In the genomic region with DNA sequence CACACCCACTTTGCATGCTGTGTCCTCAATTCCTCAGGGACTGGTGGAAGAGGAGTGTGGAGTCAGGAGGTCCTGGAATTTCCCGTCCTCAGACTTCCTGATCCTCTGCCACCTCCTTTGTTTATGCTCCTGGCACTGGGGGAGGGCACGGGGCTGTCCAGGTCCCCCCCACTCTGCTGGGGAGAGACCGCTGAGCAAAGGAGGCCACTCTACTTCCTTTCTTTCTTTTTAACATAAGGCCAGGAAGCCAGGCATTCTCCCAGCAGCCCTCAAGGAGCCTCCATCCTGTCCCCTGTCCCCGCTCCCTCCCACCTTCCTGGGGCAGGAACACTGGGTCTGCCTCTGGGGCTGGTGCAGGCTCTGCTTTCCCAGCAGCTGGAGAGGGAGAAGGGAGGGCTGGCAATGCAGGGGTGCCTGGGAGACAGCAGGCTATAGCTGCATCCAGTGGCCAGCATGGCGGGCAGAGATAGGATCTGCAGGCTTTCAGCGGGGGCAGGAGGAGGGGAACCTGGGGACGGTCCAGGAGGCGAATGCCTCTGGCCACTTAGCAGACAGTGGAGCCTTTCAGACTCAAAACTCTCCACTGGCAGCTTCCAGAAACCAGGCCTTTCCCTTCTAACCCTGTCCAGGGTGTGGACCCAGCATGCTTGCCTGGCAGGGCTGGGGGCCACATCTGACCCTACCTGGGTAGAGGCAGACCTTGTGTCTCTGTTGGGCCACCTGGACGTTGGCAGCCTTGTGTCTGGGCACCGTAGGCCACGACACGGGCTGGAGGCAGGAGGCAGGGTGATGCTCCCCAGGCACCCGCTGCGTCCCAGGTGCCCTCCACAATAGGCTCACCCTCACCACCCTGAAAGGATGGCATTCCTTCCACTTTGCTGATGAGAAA, we compare ENCODE assay signal across 1 cellular context.
TF ChIP-seq lines count a peak whose summit lies in the region.

No MANE protein-coding gene starts in this region.

TF ChIP-seq in IMR-90, 13 proteins besides CTCF, POLR2A, EP300 and RAD21 (continued from another document):
- TF ChIP-seq RFX5 (IDR thresholded peaks at IDR 0.05; ENCODE audit: low read depth, low read length) = no peak
- TF ChIP-seq CEBPB (IDR thresholded peaks at IDR 0.05; ENCODE audit: low read depth, low read length) = no peak
